Comparison of ENCODE assay signal across 22 cellular contexts in genomic region chr11:9563196-9563730, GRCh38. TPM values are rescaled to one million over a fixed set of nuclear protein-coding genes. Genes with fewer than 3 reads are reported as not detected.
DNase-seq lines count a peak whose midpoint lies in the region; ATAC-seq and TF ChIP-seq lines count a peak whose summit lies in the region.
"Had no signal": no experiment of that assay in that cellular context is flagged by ENCODE, and none has a peak within 500 bp of the region (broad histone marks: within the 10 kb centered on the region; RNA-seq: fewer than 3 reads in every experiment).

No MANE protein-coding gene starts in this region.

- no peak for TF ChIP-seq POLR2A in IMR-90 (IDR thresholded peaks at IDR 0.05; ENCODE audit: low read depth, low read length)

- H3K9ac ChIP-seq in H9 (ENCODE audit: extremely low read depth, insufficient read length, low read length) = no peak overlapping the region
- H3K9ac ChIP-seq in IMR-90 (ENCODE audit: low read depth, low read length) = no peak overlapping the region
- H3K9ac ChIP-seq in neuronal stem cell (ENCODE audit: low read depth, low read length, poor library complexity) = no peak overlapping the region

- H2BK12ac ChIP-seq in H9 (ENCODE audit: insufficient read length, low read depth, low read length) (no peak overlapping the region), neuronal stem cell (ENCODE audit: low read length) (peak overlapping the region; percentile 68)

- no peak for TF ChIP-seq RAD21 in IMR-90 (IDR thresholded peaks at IDR 0.05; ENCODE audit: low read length)

- H4K8ac ChIP-seq in H9 (replicated peaks; ENCODE audit: insufficient read length, low read depth, low read length) = no peak overlapping the region
- H4K8ac ChIP-seq in IMR-90 (ENCODE audit: low read depth in 2 of 2, low read length in 2 of 2) = peak overlapping the region in 1 of 2 experiments; percentile 66; a peak in 1 of 4 replicates
- no peak overlapping the region for H4K8ac ChIP-seq in neuronal stem cell (ENCODE audit: low read depth, low read length)

- no peak overlapping the region for H3T11ph ChIP-seq in H9 (ENCODE audit: low read length)

- H3K79me2 ChIP-seq in H9 (ENCODE audit: insufficient read depth, low read length) = no peaks in the 10 kb centered on the region

- H3K4me3 ChIP-seq in IMR-90 (ENCODE audit: insufficient read depth, low read depth, low read length) (no peak overlapping the region), neuronal stem cell (ENCODE audit: low read length in 2 of 2) (no peak overlapping the region)
- H3K4me3 ChIP-seq: SJSA1 had no signal

- H4K91ac ChIP-seq in H9 (ENCODE audit: insufficient read length, low read depth, low read length) = peak overlapping the region; percentile 78
- H4K91ac ChIP-seq in IMR-90 (ENCODE audit: insufficient read depth, low read depth, low read length) = peak overlapping the region; percentile 31
- no peak overlapping the region for H4K91ac ChIP-seq in neuronal stem cell (ENCODE audit: low read depth, low read length, poor library complexity)

- H3K4me1 ChIP-seq in H9 (ENCODE audit: insufficient read depth, low read length) (0 out of 2 replicates have a peak, but pooled peaks cover 5% of the 10 kb centered on the region), IMR-90 (ENCODE audit: control insufficient read depth, insufficient read depth, low read length) (peaks cover 8% of the 10 kb centered on the region), neuronal stem cell (ENCODE audit: control insufficient read depth in 2 of 2, insufficient read depth in 1 of 2, low read depth in 1 of 2, low read length in 2 of 2) (peaks cover 9 to 17% of the 10 kb centered on the region in 2 donors)

- no CpG with 5 or more reads among the region's 1 CpG for WGBS in H9 (ENCODE audit: extremely low coverage, insufficient read length, low lambda C conversion rate)
- no CpG with 5 or more reads among the region's 1 CpG for WGBS in IMR-90 (ENCODE audit: extremely low coverage in 2 of 2, insufficient read length in 1 of 2), 2 experiments
- WGBS in neuronal stem cell (ENCODE audit: extremely low coverage in 2 of 2, insufficient read length in 2 of 2, insufficient replicate concordance in 1 of 2), 2 donors = no CpG with 5 or more reads among the region's 1 CpG

- no peak overlapping the region for H2BK5ac ChIP-seq in H9 (ENCODE audit: insufficient read length, low read length)
- H2BK5ac ChIP-seq in IMR-90 (ENCODE audit: low read depth, low read length, poor library complexity, severe bottlenecking) = no peak overlapping the region
- H2BK5ac ChIP-seq in neuronal stem cell (ENCODE audit: low read length) = no peak overlapping the region

- H3K23me2 ChIP-seq in H9 (ENCODE audit: insufficient read length, low read depth, low read length, poor library complexity, severe bottlenecking) = no peaks in the 10 kb centered on the region

- TF ChIP-seq CTCF in H9 (conservative IDR thresholded peaks at IDR 0.05) (no peak), IMR-90 (conservative IDR thresholded peaks at IDR 0.05; ENCODE audit: low read depth, low read length) (no peak), progenitor cell of endocrine pancreas (IDR thresholded peaks at IDR 0.05; ENCODE audit: unreplicated experiment) (no peak)

- H3K4me2 ChIP-seq in H9 (ENCODE audit: insufficient read depth, insufficient read length, low read length) (no peak overlapping the region), IMR-90 (ENCODE audit: low read depth, low read length) (no peak overlapping the region), neuronal stem cell (ENCODE audit: insufficient read depth, low read length, poor library complexity, severe bottlenecking) (no peak overlapping the region)

- H3K9me3 Mint-ChIP-seq in H9 (peaks cover 16 to 21% of the 10 kb centered on the region in 2 experiments), progenitor cell of endocrine pancreas (ENCODE audit: low read depth) (peaks cover 18% of the 10 kb centered on the region)
- H3K9me3 Mint-ChIP-seq in activated T-helper 17 cell treated with anti-CD3 and anti-CD28 coated beads, Interleukin-2, amount 50 U/mL, for 72 hours = peaks cover 6% of the 10 kb centered on the region

- no peak overlapping the region; the same call in 1 of the 2 replicates for H3K14ac ChIP-seq in H9 (ENCODE audit: insufficient read depth, low read length)
- H3K14ac ChIP-seq in IMR-90 (replicated peaks; ENCODE audit: low read depth, low read length) = 0 out of 2 replicates have a peak overlapping the region, but pooled peaks have one; percentile 19
- H3K14ac ChIP-seq in neuronal stem cell (ENCODE audit: low read length) = no peak overlapping the region

- H3K4me1 Mint-ChIP-seq in H9 (peaks cover 19 to 29% of the 10 kb centered on the region in 2 experiments), progenitor cell of endocrine pancreas (ENCODE audit: low read depth) (peaks cover 27% of the 10 kb centered on the region)
- peaks cover 14% of the 10 kb centered on the region for H3K4me1 Mint-ChIP-seq in activated T-helper 17 cell treated with anti-CD3 and anti-CD28 coated beads, Interleukin-2, amount 50 U/mL, for 72 hours

- BruUV-seq in IMR-90 (replicated peaks; lab: Mats Ljungman, UMichigan) = no TSS peak

- intact Hi-C loops in IMR-90 (cut with micrococcal nuclease) = no loop called here

- no peak overlapping the region for H2BK120ac ChIP-seq in H9 (ENCODE audit: low read depth, low read length, poor library complexity, severe bottlenecking)
- peak overlapping the region; percentile 56 for H2BK120ac ChIP-seq in IMR-90 (ENCODE audit: low read depth, low read length)
- H2BK120ac ChIP-seq in neuronal stem cell (ENCODE audit: low read depth, low read length) = no peak overlapping the region

- H3K27ac Mint-ChIP-seq in H9 = peak overlapping the region in 1 of 3 experiments; percentile 10; a peak in 1 of 7 replicates
- peak overlapping the region; percentile 24 for H3K27ac Mint-ChIP-seq in activated T-helper 17 cell treated with anti-CD3 and anti-CD28 coated beads, Interleukin-2, amount 50 U/mL, for 72 hours
- H3K27ac Mint-ChIP-seq in progenitor cell of endocrine pancreas = no peak overlapping the region
- H3K27ac Mint-ChIP-seq: CD8-positive, alpha-beta memory T cell; IgD-negative memory B cell had no signal

- H3K36me3 Mint-ChIP-seq in H9 (ENCODE audit: insufficient read depth in 1 of 3, low read depth in 3 of 3) = peaks cover 7 to 20% (median 12%) of the 10 kb centered on the region in 3 experiments; a peak in 6 of 7 replicates
- H3K36me3 Mint-ChIP-seq in activated T-helper 17 cell treated with anti-CD3 and anti-CD28 coated beads, Interleukin-2, amount 50 U/mL, for 72 hours (ENCODE audit: low read depth) = no peaks in the 10 kb centered on the region
- H3K36me3 Mint-ChIP-seq in progenitor cell of endocrine pancreas (ENCODE audit: insufficient read depth) = peaks cover 16% of the 10 kb centered on the region

- H3K56ac ChIP-seq in H9 (ENCODE audit: insufficient read length, low read depth, low read length) = no peak overlapping the region
- no peak overlapping the region for H3K56ac ChIP-seq in IMR-90 (ENCODE audit: extremely low read depth, insufficient read depth, low read length)

- no peaks in the 10 kb centered on the region for H3K79me1 ChIP-seq in H9 (ENCODE audit: insufficient read depth, low read depth, low read length, poor library complexity, severe bottlenecking)
- H3K79me1 ChIP-seq in IMR-90 (ENCODE audit: low read depth in 1 of 2, low read length in 2 of 2) = peaks cover 0 to 11% of the 10 kb centered on the region in 2 experiments; a peak in 2 of 4 replicates
- H3K79me1 ChIP-seq in neuronal stem cell (ENCODE audit: low read depth, low read length) = no peaks in the 10 kb centered on the region

- no peak for DNase-seq in H9
- DNase-seq in IMR-90 = no peak
- DNase-seq in neuronal stem cell (ENCODE audit: low spot score) = no peak
- no peak for DNase-seq in NCI-H146 (lab: John Stamatoyannopoulos, UW)
- DNase-seq in progenitor cell of endocrine pancreas (ENCODE audit: low spot score, unreplicated experiment) = no peak
- DNase-seq: ACHN; C1 segment of cervical spinal cord; CD8-positive, alpha-beta memory T cell; DMS79 treated with DMSO at 0.1 percent for 48 hours; H7; Kasumi-1; NCI-H1105; NCI-H1694 treated with DMSO at 0.1 percent for 48 hours; NCI-H510A; NCI-H748 treated with DMSO at 0.1 percent for 48 hours; NK-92 treated with Interleukin-12 subunit alpha and Interleukin-12 subunit beta, amount 100 ng/mL, for 24 hours; RPMI8226 had no signal

- H3K27ac ChIP-seq in H9 (ENCODE audit: insufficient read length, low read depth, low read length) (no peak overlapping the region), IMR-90 (ENCODE audit: insufficient read depth, low read length) (no peak overlapping the region), neuronal stem cell (replicated peaks; ENCODE audit: low read length) (no peak overlapping the region)
- H3K27ac ChIP-seq: HL-60, SJSA1 had no signal

- H3K18ac ChIP-seq in H9 (ENCODE audit: insufficient read length, low read depth, low read length) (no peak overlapping the region), IMR-90 (ENCODE audit: low read depth, low read length) (0 out of 2 replicates have a peak overlapping the region, but pooled peaks have one; percentile 12), neuronal stem cell (ENCODE audit: low read length) (no peak overlapping the region)

- no peak overlapping the region; a peak in 1 of 5 replicates for H3K4me3 Mint-ChIP-seq in H9
- no peak overlapping the region for H3K4me3 Mint-ChIP-seq in activated T-helper 17 cell treated with anti-CD3 and anti-CD28 coated beads, Interleukin-2, amount 50 U/mL, for 72 hours
- no peak overlapping the region for H3K4me3 Mint-ChIP-seq in progenitor cell of endocrine pancreas (ENCODE audit: low read depth)
- H3K4me3 Mint-ChIP-seq: CD8-positive, alpha-beta memory T cell; IgD-negative memory B cell had no signal

- CTCF ChIA-PET in IMR-90 (lab: Yijun Ruan, JAX) = no interaction called here

- H3K23ac ChIP-seq in H9 (ENCODE audit: insufficient read length, low read depth, low read length) = no peak overlapping the region
- no peak overlapping the region for H3K23ac ChIP-seq in IMR-90 (ENCODE audit: low read depth, low read length)
- H3K23ac ChIP-seq in neuronal stem cell (ENCODE audit: low read depth, low read length, poor library complexity) = no peak overlapping the region

- H3K27me3 ChIP-seq in H9 (ENCODE audit: insufficient read depth, low read length) = no peaks in the 10 kb centered on the region
- H3K27me3 ChIP-seq in IMR-90 (ENCODE audit: control insufficient read depth, insufficient read depth, low read length) = no peaks in the 10 kb centered on the region
- no peaks in the 10 kb centered on the region for H3K27me3 ChIP-seq in neuronal stem cell (ENCODE audit: control insufficient read depth in 3 of 3, insufficient read depth in 3 of 3, low read depth in 1 of 3, low read length in 3 of 3)
- H3K27me3 ChIP-seq: SJSA1 had no signal

- ATAC-seq in IMR-90 (ENCODE audit: low read depth) (no peak), HG03280 (IDR thresholded peaks at IDR 0.05; ENCODE audit: unreplicated experiment) (no peak)
- ATAC-seq in activated T-helper 17 cell treated with anti-CD3 and anti-CD28 coated beads, Interleukin-2, amount 50 U/mL, for 72 hours (replicated peaks) = no peak

- H2AK9ac ChIP-seq in IMR-90 (replicated peaks; ENCODE audit: low read depth, low read length, poor library complexity) = no peak overlapping the region

- H2AFZ ChIP-seq in H9 (ENCODE audit: low read length) (no peak overlapping the region), IMR-90 (replicated peaks; ENCODE audit: low read length, poor library complexity) (no peak overlapping the region), neuronal stem cell (ENCODE audit: low read length) (peak overlapping the region; percentile 2)

- H3K36me3 ChIP-seq in IMR-90 (ENCODE audit: control insufficient read depth, insufficient read depth, low read length) = no peaks in the 10 kb centered on the region
- no peaks in the 10 kb centered on the region for H3K36me3 ChIP-seq in neuronal stem cell (replicated peaks in 1 of 2; ENCODE audit: control insufficient read depth in 2 of 2, insufficient read depth in 2 of 2, low read length in 2 of 2)
- H3K36me3 ChIP-seq: SJSA1 had no signal

- peaks cover 7% of the 10 kb centered on the region for H3K9me1 ChIP-seq in IMR-90 (ENCODE audit: insufficient read depth, low read length)

- H3K4ac ChIP-seq in H9 (ENCODE audit: low read depth, low read length) (no peak overlapping the region), IMR-90 (ENCODE audit: low read depth, low read length) (peak overlapping the region; percentile 69), neuronal stem cell (ENCODE audit: low read length) (no peak overlapping the region)

- dilution Hi-C loops in IMR-90 (cut with HindIII; ENCODE audit: low sequenced_read_pairs, unreplicated experiment) = no loop called here

- H2AK5ac ChIP-seq in H9 (ENCODE audit: insufficient read length, low read length) (no peak overlapping the region), IMR-90 (ENCODE audit: low read depth, low read length) (peak overlapping the region; percentile 69), neuronal stem cell (ENCODE audit: low read depth, low read length) (no peak overlapping the region)

- H4K20me1 ChIP-seq in H9 (ENCODE audit: control insufficient read depth, insufficient read depth, insufficient read length) = no peaks in the 10 kb centered on the region
- H4K20me1 ChIP-seq in IMR-90 (ENCODE audit: insufficient read depth, low read length) = no peaks in the 10 kb centered on the region

- in situ Hi-C loops in IMR-90 (cut with MboI; ENCODE audit: low sequenced_read_pairs) = no loop called here

- POLR2A ChIA-PET in IMR-90 (lab: Charles Lee; ENCODE audit: unreplicated experiment) = no interaction called here

- H3K9me3 ChIP-seq in H9 (ENCODE audit: control insufficient read depth, low read depth, low read length) (no peaks in the 10 kb centered on the region), IMR-90 (ENCODE audit: control insufficient read depth, insufficient read depth, low read length) (no peaks in the 10 kb centered on the region), neuronal stem cell (replicated peaks in 1 of 2; ENCODE audit: control insufficient read depth in 2 of 2, insufficient read depth in 1 of 2, low read depth in 1 of 2, low read length in 2 of 2) (peaks cover 3 to 6% of the 10 kb centered on the region in 2 donors)
- H3K9me3 ChIP-seq: SJSA1 had no signal

- H4K5ac ChIP-seq in H9 (ENCODE audit: insufficient read length, low read depth, low read length) (no peak overlapping the region), IMR-90 (ENCODE audit: low read depth, low read length) (0 out of 2 replicates have a peak overlapping the region, but pooled peaks have one; percentile 49)

- H2BK20ac ChIP-seq in H9 (ENCODE audit: low read depth, low read length, poor library complexity, severe bottlenecking) (no peak overlapping the region), IMR-90 (ENCODE audit: low read depth, low read length) (peak overlapping the region; percentile 61)

- H3K27me3 Mint-ChIP-seq in H9 (ENCODE audit: low read depth) (no peaks in the 10 kb centered on the region), progenitor cell of endocrine pancreas (no peaks in the 10 kb centered on the region)
- H3K27me3 Mint-ChIP-seq in activated T-helper 17 cell treated with anti-CD3 and anti-CD28 coated beads, Interleukin-2, amount 50 U/mL, for 72 hours = no peaks in the 10 kb centered on the region
- H3K27me3 Mint-ChIP-seq: IgD-negative memory B cell had no signal

- H2BK15ac ChIP-seq in H9 (ENCODE audit: low read depth, low read length) (no peak overlapping the region), IMR-90 (ENCODE audit: low read depth, low read length) (peak overlapping the region; percentile 73; the same call in 2 of the 3 replicates), neuronal stem cell (ENCODE audit: low read length) (no peak overlapping the region)

RNA-seq across cellular contexts. Expression of gene WEE1, which starts 10.2 kb away (rescaled TPM):
- total RNA-seq in H9 (2021) (136 and 142 TPM in 2 replicates), IMR-90 (2012; rRNA removed) (29.2 and 45.5 TPM in 2 replicates), progenitor cell of endocrine pancreas (154 and 179 TPM in 2 replicates)
- polyA plus RNA-seq in IMR-90 (2012; rRNA removed) = 20.2 and 26.5 TPM in 2 replicates
- polyA plus RNA-seq in IMR-90 (2012; cell fraction: cytosol; rRNA removed) = 3.7 and 5.6 TPM in 2 replicates
- polyA plus RNA-seq in IMR-90 (2012; cell fraction: nucleus; rRNA removed; ENCODE audit: low replicate concordance) = 10.9 and 83.2 TPM in 2 replicates
- total RNA-seq in activated T-helper 17 cell treated with anti-CD3 and anti-CD28 coated beads, Interleukin-2, amount 50 U/mL, for 72 hours = 10 to 100 TPM; 46.9 to 51.2 TPM
- polyA plus RNA-seq in neuronal stem cell (2013, experiment 1 of 2) = 47.6 TPM
- polyA plus RNA-seq in neuronal stem cell (2013, experiment 2 of 2) = 47.9 TPM
